6 cellular contexts compared by ENCODE assay signal in genomic region chr11:120953230-120953558, GRCh38.
"Had no signal": no experiment of that assay in that cellular context is flagged by ENCODE, and none has a peak within 500 bp of the region (broad histone marks: within the 10 kb centered on the region; RNA-seq: fewer than 3 reads in every experiment).

No MANE protein-coding gene starts in this region.

- FAIRE-seq: bronchial epithelial cell, small intestine had no signal

- H3K27ac ChIP-seq: ascending aorta, stomach, testis, upper lobe of left lung had no signal
